ENCODE assay signal across 12 cellular contexts in genomic region chr3:179716811-179717210, GRCh38.
DNase-seq lines count a peak whose midpoint lies in the region; ATAC-seq and TF ChIP-seq lines count a peak whose summit lies in the region.
"Had no signal": no experiment of that assay in that cellular context is flagged by ENCODE, and none has a peak within 500 bp of the region (broad histone marks: within the 10 kb centered on the region; RNA-seq: fewer than 3 reads in every experiment).

No MANE protein-coding gene starts in this region.

- ATAC-seq in HG02678 (IDR thresholded peaks at IDR 0.05; ENCODE audit: unreplicated experiment) (peak; percentile 69), omental fat pad (ENCODE audit: low FRiP score) (peak; percentile 89), HG03439 (IDR thresholded peaks at IDR 0.05; ENCODE audit: unreplicated experiment) (no peak)
- ATAC-seq: effector memory CD8-positive, alpha-beta T cell had no signal

- DNase-seq in Daoy (ENCODE audit: low read depth): peak; percentile 47
- DNase-seq in astrocyte of the hippocampus (ENCODE audit: low read depth, low spot score): peak; percentile 83
- no peak for DNase-seq in omental fat pad (ENCODE audit: low spot score)
- DNase-seq in stimulated activated CD4-positive, alpha-beta T cell treated with anti-CD3 and anti-CD28 coated beads, Interleukin-4, amount 100 ng/mL, for 1 hour: no peak
- no peak for DNase-seq in NCI-H774 (lab: John Stamatoyannopoulos, UW)
- DNase-seq in DMS53 (lab: John Stamatoyannopoulos, UW): no peak
- DNase-seq: activated naive CD4-positive, alpha-beta T cell treated with anti-CD3 and anti-CD28 coated beads for 36 hours; DMS79; effector memory CD8-positive, alpha-beta T cell; kidney had no signal

- no peak for TF ChIP-seq CTCF in omental fat pad (IDR thresholded peaks at IDR 0.05)

Comparison
In these comparisons a context has a peak if more than half of its experiments do, and no peak if none do; other contexts are left out.
1. DNase-seq: peak in Daoy (single experiment) and astrocyte of the hippocampus (single experiment); none in omental fat pad (single experiment), stimulated activated CD4-positive, alpha-beta T cell treated with anti-CD3 and anti-CD28 coated beads, Interleukin-4, amount 100 ng/mL, for 1 hour (single experiment), NCI-H774 (single experiment) and DMS53 (single experiment).